ENCODE assay signal across 23 cellular contexts in the genomic region with DNA sequence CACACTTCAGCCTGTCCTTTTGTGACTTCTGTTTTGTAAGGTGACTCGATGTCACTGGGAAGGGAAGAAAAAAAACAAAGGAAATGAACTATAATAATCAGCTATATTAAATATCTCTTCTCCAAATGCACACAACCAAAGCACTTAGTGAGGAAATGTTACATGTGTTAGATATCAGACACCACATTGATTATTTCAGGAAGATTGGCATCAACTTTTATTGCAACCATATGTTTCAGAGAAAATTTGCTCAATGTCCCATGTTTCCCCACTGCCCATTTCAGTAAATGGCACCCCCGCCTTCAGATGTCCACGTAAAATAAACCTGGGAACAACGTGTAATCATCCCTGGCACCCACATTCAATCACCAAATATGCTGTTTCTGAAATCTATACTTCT.
"Had no signal": no experiment of that assay in that cellular context is flagged by ENCODE, and none has a peak within 500 bp of the region (broad histone marks: within the 10 kb centered on the region; RNA-seq: fewer than 3 reads in every experiment).

No MANE protein-coding gene starts in this region.

- H3K4me3 Mint-ChIP-seq: dendritic cell treated with granulocyte-macrophage colony-stimulating factor and Interleukin-4, amounts not matched to agents 40 ng/mL and 50 ng/mL, for 4 days; effector memory CD8-positive, alpha-beta T cell; endodermal cell had no signal

- H3K9me3 ChIP-seq: colonic mucosa, esophagus muscularis mucosa, esophagus squamous epithelium, gastrocnemius medialis, gastroesophageal sphincter, heart left ventricle had no signal

- H3K27ac ChIP-seq: colonic mucosa, coronary artery, dorsolateral prefrontal cortex, epithelial cell of prostate, esophagus muscularis mucosa, esophagus squamous epithelium, foreskin keratinocyte, gastrocnemius medialis, gastroesophageal sphincter, heart left ventricle, hepatocyte had no signal

- H3K4me3 ChIP-seq: colonic mucosa, coronary artery, dorsolateral prefrontal cortex, esophagus muscularis mucosa, esophagus squamous epithelium, gastrocnemius medialis, gastroesophageal sphincter, heart left ventricle, hepatocyte had no signal

- H3K4me1 ChIP-seq: colonic mucosa, foreskin keratinocyte, gastroesophageal sphincter had no signal

- H3K27ac Mint-ChIP-seq: dendritic cell treated with granulocyte-macrophage colony-stimulating factor and Interleukin-4, amounts not matched to agents 40 ng/mL and 50 ng/mL, for 4 days; effector memory CD8-positive, alpha-beta T cell; endodermal cell had no signal

- ATAC-seq: effector memory CD8-positive, alpha-beta T cell; gastrocnemius medialis; gastroesophageal sphincter; heart left ventricle had no signal

- H3K9me3 Mint-ChIP-seq: dendritic cell treated with granulocyte-macrophage colony-stimulating factor and Interleukin-4, amounts not matched to agents 40 ng/mL and 50 ng/mL, for 4 days; effector memory CD8-positive, alpha-beta T cell; endodermal cell had no signal

- H2AFZ ChIP-seq: hepatocyte had no signal

- H3K27me3 ChIP-seq: colonic mucosa, dorsolateral prefrontal cortex, esophagus muscularis mucosa, esophagus squamous epithelium, foreskin keratinocyte, gastrocnemius medialis, gastroesophageal sphincter, heart left ventricle, hepatocyte had no signal

- H3K4me1 Mint-ChIP-seq: endodermal cell had no signal

- H3K79me2 ChIP-seq: hepatocyte had no signal

- H3K36me3 ChIP-seq: colonic mucosa, gastrocnemius medialis had no signal

- DNase-seq: colonic mucosa; cortex of kidney; dermis blood vessel endothelial cell; dorsolateral prefrontal cortex; effector CD4-positive, alpha-beta T cell; effector CD8-positive, alpha-beta T cell; effector memory CD4-positive, alpha-beta T cell; effector memory CD8-positive, alpha-beta T cell; endodermal cell; erythroblast; esophagus squamous epithelium; foreskin fibroblast; foreskin keratinocyte; foreskin melanocyte; gastrocnemius medialis; head of caudate nucleus; heart left ventricle had no signal

- H3K27me3 Mint-ChIP-seq: dendritic cell treated with granulocyte-macrophage colony-stimulating factor and Interleukin-4, amounts not matched to agents 40 ng/mL and 50 ng/mL, for 4 days had no signal

- H3K4me2 ChIP-seq: hepatocyte had no signal
